Comparison of ENCODE assay signal across 1 cellular context in the genomic region with DNA sequence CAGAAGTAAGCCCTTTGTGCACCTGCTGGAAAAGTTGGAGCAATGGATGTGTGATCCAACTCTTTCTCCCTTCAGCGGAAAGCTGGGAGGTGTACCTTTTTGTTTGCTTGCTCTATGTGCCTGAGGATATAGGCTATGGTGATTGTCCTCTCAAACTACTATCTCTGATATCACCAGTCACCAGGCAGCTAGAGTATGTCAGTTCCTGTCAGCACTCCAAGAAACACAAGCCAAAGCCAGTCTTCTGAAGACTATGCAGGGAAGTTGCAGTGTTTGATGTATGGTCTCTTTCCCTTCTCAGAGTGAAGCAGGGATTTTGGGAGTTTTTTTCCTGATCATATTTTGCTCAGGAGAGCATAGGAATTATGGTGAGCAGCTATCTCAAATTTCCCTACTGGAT.
TF ChIP-seq lines count a peak whose summit lies in the region.

No MANE protein-coding gene starts in this region.

TF ChIP-seq in K562, 482 proteins besides CTCF, POLR2A, EP300 and RAD21 (continued from another document):
- TF ChIP-seq, protein P1, sequence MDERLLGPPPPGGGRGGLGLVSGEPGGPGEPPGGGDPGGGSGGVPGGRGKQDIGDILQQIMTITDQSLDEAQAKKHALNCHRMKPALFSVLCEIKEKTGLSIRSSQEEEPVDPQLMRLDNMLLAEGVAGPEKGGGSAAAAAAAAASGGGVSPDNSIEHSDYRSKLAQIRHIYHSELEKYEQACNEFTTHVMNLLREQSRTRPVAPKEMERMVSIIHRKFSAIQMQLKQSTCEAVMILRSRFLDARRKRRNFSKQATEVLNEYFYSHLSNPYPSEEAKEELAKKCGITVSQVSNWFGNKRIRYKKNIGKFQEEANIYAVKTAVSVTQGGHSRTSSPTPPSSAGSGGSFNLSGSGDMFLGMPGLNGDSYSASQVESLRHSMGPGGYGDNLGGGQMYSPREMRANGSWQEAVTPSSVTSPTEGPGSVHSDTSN (CRISPR knock-in tag; IDR thresholded peaks at IDR 0.05; ENCODE audit: low read depth): no peak
- TF ChIP-seq, protein P1 (tag; conservative IDR thresholded peaks at IDR 0.05; ENCODE audit: low read depth): peak; percentile 79
- peak; percentile 55; the same call in 1 of the 2 replicates for TF ChIP-seq TEAD4 (IDR thresholded peaks at IDR 0.05; ENCODE audit: low read length)
- TF ChIP-seq TEAD4 (CRISPR knock-in tag; IDR thresholded peaks at IDR 0.05; ENCODE audit: borderline replicate concordance): no peak
- no peak for TF ChIP-seq NFRKB (IDR thresholded peaks at IDR 0.05; ENCODE audit: low read depth)
- no peak for TF ChIP-seq BCL6 (CRISPR knock-in tag; IDR thresholded peaks at IDR 0.05)
- no peak for TF ChIP-seq CBX5 (IDR thresholded peaks at IDR 0.05; ENCODE audit: borderline replicate concordance, low read depth)
- TF ChIP-seq, protein P2, sequence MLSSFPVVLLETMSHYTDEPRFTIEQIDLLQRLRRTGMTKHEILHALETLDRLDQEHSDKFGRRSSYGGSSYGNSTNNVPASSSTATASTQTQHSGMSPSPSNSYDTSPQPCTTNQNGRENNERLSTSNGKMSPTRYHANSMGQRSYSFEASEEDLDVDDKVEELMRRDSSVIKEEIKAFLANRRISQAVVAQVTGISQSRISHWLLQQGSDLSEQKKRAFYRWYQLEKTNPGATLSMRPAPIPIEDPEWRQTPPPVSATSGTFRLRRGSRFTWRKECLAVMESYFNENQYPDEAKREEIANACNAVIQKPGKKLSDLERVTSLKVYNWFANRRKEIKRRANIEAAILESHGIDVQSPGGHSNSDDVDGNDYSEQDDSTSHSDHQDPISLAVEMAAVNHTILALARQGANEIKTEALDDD (IDR thresholded peaks at IDR 0.05): peak; percentile 80
- peak; percentile 86 for TF ChIP-seq MEIS2 (IDR thresholded peaks at IDR 0.05; ENCODE audit: partially characterized antibody)
- no peak for TF ChIP-seq NR0B1 (IDR thresholded peaks at IDR 0.05; ENCODE audit: partially characterized antibody)
- no peak for TF ChIP-seq CCNT2 (IDR thresholded peaks at IDR 0.05; ENCODE audit: borderline replicate concordance, extremely low read depth, insufficient read length, low read depth, low read length)
- TF ChIP-seq ARID1B (IDR thresholded peaks at IDR 0.05): peak; percentile 69
- TF ChIP-seq MBD1 (CRISPR knock-in tag; IDR thresholded peaks at IDR 0.05): no peak
- no peak for TF ChIP-seq CHD4 (IDR thresholded peaks at IDR 0.05; ENCODE audit: insufficient read depth, insufficient replicate concordance, low read depth, low read length, poor library complexity, severe bottlenecking)
- TF ChIP-seq POLR3A (IDR thresholded peaks at IDR 0.05; ENCODE audit: borderline replicate concordance, extremely low read depth, insufficient read depth, insufficient read length): no peak
- 0 out of 2 replicates have a peak, but pooled peaks have one; percentile 21 for TF ChIP-seq SMARCE1 (IDR thresholded peaks at IDR 0.05)
- no peak for TF ChIP-seq SRSF3 (IDR thresholded peaks at IDR 0.05; ENCODE audit: insufficient read depth, low read length)
